Comparison of ENCODE assay signal across 11 cellular contexts in genomic region chr4:42570221-42570620, GRCh38.
DNase-seq lines count a peak whose midpoint lies in the region; ATAC-seq and TF ChIP-seq lines count a peak whose summit lies in the region.
"Had no signal": no experiment of that assay in that cellular context is flagged by ENCODE, and none has a peak within 500 bp of the region (broad histone marks: within the 10 kb centered on the region; RNA-seq: fewer than 3 reads in every experiment).

No MANE protein-coding gene starts in this region.

- peaks cover 9% of the 10 kb centered on the region for H3K36me3 Mint-ChIP-seq in CD4-positive, alpha-beta T cell (ENCODE audit: low read depth)
- H3K36me3 Mint-ChIP-seq in T-cell (peaks cover 8% of the 10 kb centered on the region), HFFc6 (ENCODE audit: low read depth) (no peaks in the 10 kb centered on the region)

- H3K27ac Mint-ChIP-seq in CD4-positive, alpha-beta T cell, result peak overlapping the region; percentile 6
- peak overlapping the region; percentile 24 to 75 for H3K27ac Mint-ChIP-seq in T-cell
- no peak overlapping the region for H3K27ac Mint-ChIP-seq in HFFc6
- H3K27ac Mint-ChIP-seq: activated CD4-positive, alpha-beta memory T cell treated with anti-CD3 and anti-CD28 coated beads, Interleukin-2, amount 10 ng/mL, durations not matched to agents 7 days and 5 days had no signal

- H3K4me1 Mint-ChIP-seq in CD4-positive, alpha-beta T cell (ENCODE audit: low read depth), result no peaks in the 10 kb centered on the region
- peaks cover 0 to 4% (median 0%) of the 10 kb centered on the region in 3 donors for H3K4me1 Mint-ChIP-seq in T-cell
- no peaks in the 10 kb centered on the region for H3K4me1 Mint-ChIP-seq in HFFc6 (ENCODE audit: low read depth)
- H3K4me1 Mint-ChIP-seq: activated CD4-positive, alpha-beta memory T cell treated with anti-CD3 and anti-CD28 coated beads, Interleukin-2, amount 10 ng/mL, durations not matched to agents 7 days and 5 days had no signal

- H3K9me3 ChIP-seq in CD4-positive, alpha-beta T cell (ENCODE audit: control insufficient read depth, low read length), result no peaks in the 10 kb centered on the region
- H3K9me3 ChIP-seq: BLaER1 treated with 17β-estradiol and CSF1 and Interleukin-3, amounts not matched to agents 10 nM and 100 nM had no signal

- no peaks in the 10 kb centered on the region for H3K27me3 Mint-ChIP-seq in CD4-positive, alpha-beta T cell
- H3K27me3 Mint-ChIP-seq in T-cell (no peaks in the 10 kb centered on the region), HFFc6 (ENCODE audit: insufficient read depth) (no peaks in the 10 kb centered on the region)
- H3K27me3 Mint-ChIP-seq: activated CD4-positive, alpha-beta memory T cell treated with anti-CD3 and anti-CD28 coated beads, Interleukin-2, amount 10 ng/mL, durations not matched to agents 7 days and 5 days had no signal

- no peak overlapping the region for H3K27ac ChIP-seq in CD4-positive, alpha-beta T cell (ENCODE audit: low read depth, low read length)
- H3K27ac ChIP-seq: BLaER1 treated with 17β-estradiol and CSF1 and Interleukin-3, amounts not matched to agents 10 nM and 100 nM; epithelial cell of prostate had no signal

- intact Hi-C loops in CD4-positive, alpha-beta T cell (cut with DNase I, micrococcal nuclease), result no loop called here
- intact Hi-C loops in head of caudate nucleus (cut with DNase I), result loop anchor here (5.0 kb wide), 1 partner anchor 87 kb away; the partner anchor contains the start of gene ATP8A1

- ATAC-seq in CD4-positive, alpha-beta T cell (ENCODE audit: poor library complexity), result no peak
- peak in 3 of 4 experiments; percentile 33 to 40 (median 38) for ATAC-seq in T-cell (replicated peaks in 1 of 4)

- no peak for TF ChIP-seq CTCF in CD4-positive, alpha-beta T cell (IDR thresholded peaks at IDR 0.05)
- no peak for TF ChIP-seq CTCF in HFFc6 (IDR thresholded peaks at IDR 0.05)

- no peaks in the 10 kb centered on the region for H3K9me3 Mint-ChIP-seq in CD4-positive, alpha-beta T cell
- H3K9me3 Mint-ChIP-seq in T-cell (no peaks in the 10 kb centered on the region), HFFc6 (no peaks in the 10 kb centered on the region)
- H3K9me3 Mint-ChIP-seq: activated CD4-positive, alpha-beta memory T cell treated with anti-CD3 and anti-CD28 coated beads, Interleukin-2, amount 10 ng/mL, durations not matched to agents 7 days and 5 days had no signal

- CTCF ChIA-PET in CD4-positive, alpha-beta T cell (lab: Charles Lee), result interaction anchor here (0.9 to 1.1 kb wide), 2 partner anchors 11 to 186 kb away, joined by 3 read pairs; no protein-coding TSS in a partner anchor
- CTCF ChIA-PET in T-cell (lab: Charles Lee), result interaction anchor here in 1 of 2 donors (2.2 kb wide), 1 partner anchor 180 kb away, joined by 39 read pairs; no protein-coding TSS in a partner anchor

- no peak for DNase-seq in CD4-positive, alpha-beta T cell
- no peak for DNase-seq in T-cell
- peak; percentile 34 to 93 (median 84) for DNase-seq in head of caudate nucleus
- peak; percentile 96 for DNase-seq in pons (ENCODE audit: low spot score)
- no peak for DNase-seq in AML-193 (lab: John Stamatoyannopoulos, UW)
- no peak for DNase-seq in HFFc6
- DNase-seq in NOMO-1 treated with DMSO at 0.1 percent for 48 hours (lab: John Stamatoyannopoulos, UW; ENCODE audit: unreplicated experiment), result no peak
- DNase-seq in NCI-H69 (lab: John Stamatoyannopoulos, UW), result no peak
- DNase-seq: activated CD4-positive, alpha-beta memory T cell treated with anti-CD3 and anti-CD28 coated beads, Interleukin-2, amount 10 ng/mL, durations not matched to agents 7 days and 5 days had no signal

- no peaks in the 10 kb centered on the region for H3K27me3 ChIP-seq in CD4-positive, alpha-beta T cell (ENCODE audit: control insufficient read depth, insufficient read depth, low read length)
- H3K27me3 ChIP-seq: BLaER1 treated with 17β-estradiol and CSF1 and Interleukin-3, amounts not matched to agents 10 nM and 100 nM had no signal

- no peak overlapping the region for H3K4me3 Mint-ChIP-seq in CD4-positive, alpha-beta T cell
- H3K4me3 Mint-ChIP-seq in T-cell (no peak overlapping the region), HFFc6 (no peak overlapping the region)
- H3K4me3 Mint-ChIP-seq: activated CD4-positive, alpha-beta memory T cell treated with anti-CD3 and anti-CD28 coated beads, Interleukin-2, amount 10 ng/mL, durations not matched to agents 7 days and 5 days had no signal

- POLR2A ChIA-PET in CD4-positive, alpha-beta T cell (lab: Charles Lee), result no interaction called here
- POLR2A ChIA-PET in T-cell (lab: Charles Lee), result no interaction called here

Comparison
In these comparisons a context has a peak if more than half of its experiments do, and no peak if none do; other contexts are left out.
1. DNase-seq: peak in head of caudate nucleus (42 of 42) and pons (single experiment); none in CD4-positive, alpha-beta T cell (0 of 10), T-cell (0 of 34), AML-193 (0 of 2), HFFc6 (single experiment), NOMO-1 treated with DMSO at 0.1 percent for 48 hours (single experiment) and NCI-H69 (single experiment).